In genomic region chr1:52632732-52633290, GRCh38 we compare ENCODE assay signal across 8 cellular contexts. TPM values are rescaled to one million over a fixed set of nuclear protein-coding genes. Genes with fewer than 3 reads are reported as not detected.
A peak's percentile ranks its signal among the peaks of the same experiment; 100 is the strongest.
DNase-seq lines count a peak whose midpoint lies in the region; ATAC-seq, FAIRE-seq and TF ChIP-seq lines count a peak whose summit lies in the region.

Gene SHISAL2A, plus strand, starts transcription at chr1:52633168. Its CDS starts 326 bp downstream, at chr1:52633494.

- H3K27ac ChIP-seq in OCI-LY1 (ENCODE audit: low read depth, low read length, poor library complexity, severe bottlenecking) (peak within 1 kb of the TSS; percentile 98), right atrium auricular region (no peak within 1 kb of the TSS), small intestine (ENCODE audit: low read depth in 1 of 2, low read length in 1 of 2) (peak within 1 kb of the TSS; percentile 70 to 76)

- ATAC-seq in GM21367 (IDR thresholded peaks at IDR 0.05; ENCODE audit: unreplicated experiment): no peak
- no peak for ATAC-seq in GM18502 (IDR thresholded peaks at IDR 0.05; ENCODE audit: poor library complexity, unreplicated experiment)

- H3K4me2 ChIP-seq in OCI-LY1 (ENCODE audit: low read length): peak within 1 kb of the TSS; percentile 95

- H3K4me3 ChIP-seq in OCI-LY1 (ENCODE audit: low read depth, low read length, poor library complexity, severe bottlenecking): peak within 1 kb of the TSS; percentile 66
- peak within 1 kb of the TSS; percentile 28 to 48 for H3K4me3 ChIP-seq in right atrium auricular region
- peak within 1 kb of the TSS; percentile 56 to 57 for H3K4me3 ChIP-seq in small intestine (ENCODE audit: low read depth in 1 of 2, low read length in 2 of 2)

- H3K36me3 ChIP-seq in OCI-LY1 (ENCODE audit: insufficient read depth, low read length) (no peaks in the 10 kb centered on the region; the same call in 1 of the 2 replicates), right atrium auricular region (no peaks in the 10 kb centered on the region), small intestine (ENCODE audit: control insufficient read depth in 2 of 2, insufficient read depth in 2 of 2, low read length in 2 of 2) (no peaks in the 10 kb centered on the region)

- no peaks in the 10 kb centered on the region for H3K27me3 ChIP-seq in OCI-LY1 (ENCODE audit: insufficient read depth, low read length)
- peaks cover 0 to 3% of the 10 kb centered on the region in 2 donors for H3K27me3 ChIP-seq in right atrium auricular region
- H3K27me3 ChIP-seq in small intestine (ENCODE audit: control insufficient read depth in 2 of 2, insufficient read depth in 2 of 2, low read length in 2 of 2): peaks cover 0 to 3% of the 10 kb centered on the region in 2 donors

- peak within 1 kb of the TSS; percentile 84 for H3K9ac ChIP-seq in OCI-LY1 (ENCODE audit: low read length)

- H3F3A ChIP-seq in OCI-LY1 (ENCODE audit: insufficient read depth, low read length): no peaks in the 10 kb centered on the region

- FAIRE-seq in small intestine (lab: Jason Lieb, UNC): no peak

- 8 to 13% (median 9%) methylated on average over 31 to 53 of the region's 53 CpGs for WGBS in small intestine, 3 donors

- H3K9me3 ChIP-seq in OCI-LY1 (ENCODE audit: low read length) (no peaks in the 10 kb centered on the region), right atrium auricular region (no peaks in the 10 kb centered on the region), small intestine (ENCODE audit: control insufficient read depth, low read depth) (no peaks in the 10 kb centered on the region)

- DNase-seq in EH (ENCODE audit: low read depth) (peak; percentile 45), right atrium auricular region (ENCODE audit: low spot score) (no peak), small intestine (peak; percentile 18), NCI-H1048 (lab: John Stamatoyannopoulos, UW) (no peak)
- DNase-seq in activated naive CD4-positive, alpha-beta T cell (lab: John Stamatoyannopoulos, UW): peak in 3 of 4 experiments; percentile 38 to 68 (median 48)

- no peaks in the 10 kb centered on the region for H3K79me2 ChIP-seq in OCI-LY1 (ENCODE audit: insufficient read depth, low read length)

- peaks cover 94% of the 10 kb centered on the region for H3K4me1 ChIP-seq in OCI-LY1 (ENCODE audit: insufficient read depth, low read length, severe bottlenecking)
- peaks cover 0 to 11% of the 10 kb centered on the region in 2 donors for H3K4me1 ChIP-seq in right atrium auricular region
- no peaks in the 10 kb centered on the region for H3K4me1 ChIP-seq in small intestine (ENCODE audit: control insufficient read depth in 2 of 2, insufficient read depth in 1 of 2, low read depth in 1 of 2, low read length in 1 of 2)

- H4K20me1 ChIP-seq in OCI-LY1 (ENCODE audit: insufficient read depth, low read length): no peaks in the 10 kb centered on the region

- no peaks in the 10 kb centered on the region for H3K9me2 ChIP-seq in OCI-LY1 (ENCODE audit: low read depth, low read length)

- H2AFZ ChIP-seq in OCI-LY1 (ENCODE audit: low read length): no peak within 1 kb of the TSS

- TF ChIP-seq CTCF in OCI-LY1 (IDR thresholded peaks at IDR 0.05; ENCODE audit: low read length): no peak
- no peak for TF ChIP-seq CTCF in right atrium auricular region (IDR thresholded peaks at IDR 0.05)

RNA-seq across cellular contexts. Expression of gene SHISAL2A, which starts in this region (rescaled TPM):
- not detected for total RNA-seq in right atrium auricular region
- under 1 TPM in 1 of 3 donors, not detected in 2; 0.45 TPM for polyA plus RNA-seq in small intestine

Comparison
In these comparisons a context has a peak if more than half of its experiments do, and no peak if none do; other contexts are left out.
1. Peak in DNase-seq, H3K4me3 ChIP-seq and H3K27ac ChIP-seq in small intestine; RNA of the gene not detected or under 1 TPM.
2. DNase-seq: peak in EH (single experiment) and activated naive CD4-positive, alpha-beta T cell (3 of 4); none in right atrium auricular region (single experiment) and NCI-H1048 (single experiment).
3. Peak in every context shown above with its lines, with median percentiles within 50 percentile points of each other: H3K4me3 ChIP-seq.